ENCODE assay signal across 31 cellular contexts in genomic region chr11:131883332-131883731, GRCh38.
"Had no signal": no experiment of that assay in that cellular context is flagged by ENCODE, and none has a peak within 500 bp of the region (broad histone marks: within the 10 kb centered on the region; RNA-seq: fewer than 3 reads in every experiment).

No MANE protein-coding gene starts in this region.

- H3K9ac ChIP-seq: parathyroid adenoma had no signal

- H3K4me2 ChIP-seq: smooth muscle cell had no signal

- H3K4me3 Mint-ChIP-seq: memory B cell; mesothelial cell of epicardium; naive B cell; natural killer cell treated with Interleukin-12 subunit alpha and Interleukin-12 subunit beta and Interleukin-15 and Interleukin-18, amount 100 ng/mL, for 72 hours; neural crest cell; stimulated activated naive CD8-positive, alpha-beta T cell treated with anti-CD3 and anti-CD28 coated beads, Interleukin-15, amount 100 ng/mL, for 72 hours had no signal

- H3K9me3 ChIP-seq: gastrocnemius medialis, mucosa of descending colon, right atrium auricular region, suprapubic skin, transverse colon, upper lobe of right lung, uterus had no signal

- H3K27me3 ChIP-seq: gastrocnemius medialis, right atrium auricular region, transverse colon, uterus had no signal

- H2AFZ ChIP-seq: parathyroid adenoma had no signal

- H3K9me3 Mint-ChIP-seq: mesothelial cell of epicardium, neural crest cell had no signal

- H3K36me3 ChIP-seq: gastrocnemius medialis, right atrium auricular region, suprapubic skin, transverse colon, upper lobe of right lung, uterus had no signal

- H3K4me1 Mint-ChIP-seq: memory B cell; mesothelial cell of epicardium; naive B cell; stimulated activated naive CD8-positive, alpha-beta T cell treated with anti-CD3 and anti-CD28 coated beads, Interleukin-15, amount 100 ng/mL, for 72 hours had no signal

- ATAC-seq: esophagus mucosa; gastrocnemius medialis; left lobe of liver; mucosa of descending colon; natural killer cell treated with Interleukin-12 subunit alpha and Interleukin-12 subunit beta and Interleukin-15 and Interleukin-18, amount 100 ng/mL, for 72 hours; sciatic nerve; stimulated activated naive CD8-positive, alpha-beta T cell treated with anti-CD3 and anti-CD28 coated beads, Interleukin-15, amount 100 ng/mL, for 72 hours; upper lobe of right lung had no signal

- H3K27me3 Mint-ChIP-seq: memory B cell; naive B cell; natural killer cell treated with Interleukin-12 subunit alpha and Interleukin-12 subunit beta and Interleukin-15 and Interleukin-18, amount 100 ng/mL, for 72 hours; stimulated activated naive CD8-positive, alpha-beta T cell treated with anti-CD3 and anti-CD28 coated beads, Interleukin-15, amount 100 ng/mL, for 72 hours had no signal

- H3K27ac Mint-ChIP-seq: memory B cell; mesothelial cell of epicardium; naive B cell; natural killer cell treated with Interleukin-12 subunit alpha and Interleukin-12 subunit beta and Interleukin-15 and Interleukin-18, amount 100 ng/mL, for 72 hours; progenitor cell of endocrine pancreas; stimulated activated naive CD8-positive, alpha-beta T cell treated with anti-CD3 and anti-CD28 coated beads, Interleukin-15, amount 100 ng/mL, for 72 hours had no signal

- DNase-seq: dermis blood vessel endothelial cell; effector memory CD4-positive, alpha-beta T cell; foreskin fibroblast; gastrocnemius medialis; head of caudate nucleus; kidney; mucosa of descending colon; naive B cell; stimulated activated CD4-positive, alpha-beta T cell treated with anti-CD3 and anti-CD28 coated beads, Interleukin-12 subunit alpha, Interleukin-12 subunit beta, amount 100 ng/mL, for 4 hours; stimulated activated CD4-positive, alpha-beta T cell treated with anti-CD3 and anti-CD28 coated beads, Interleukin-1b, Interleukin-23, amount 100 ng/mL, for 48 hours; stimulated activated CD4-positive, alpha-beta T cell treated with anti-CD3 and anti-CD28 coated beads, Interleukin-4, amount 100 ng/mL, for 1 hour; stimulated activated CD8-positive, alpha-beta memory T cell treated with anti-CD3 and anti-CD28 coated beads, Interleukin-4, amount 100 ng/mL, for 48 hours; stimulated activated naive CD4-positive, alpha-beta T cell; stimulated activated naive CD8-positive, alpha-beta T cell treated with anti-CD3 and anti-CD28 coated beads, Interleukin-15, amount 100 ng/mL, for 72 hours; transverse colon; upper lobe of right lung; uterus had no signal

- H3K4me1 ChIP-seq: gastrocnemius medialis, suprapubic skin, upper lobe of right lung had no signal

- H3K4me3 ChIP-seq: coronary artery, gastrocnemius medialis, lung, mucosa of descending colon, right atrium auricular region, smooth muscle cell, suprapubic skin, transverse colon, upper lobe of right lung, uterus had no signal

- H3K27ac ChIP-seq: coronary artery, gastrocnemius medialis, parathyroid adenoma, right atrium auricular region, suprapubic skin, transverse colon, upper lobe of right lung, uterus had no signal

- H3K36me3 Mint-ChIP-seq: memory B cell; mesothelial cell of epicardium; naive B cell; natural killer cell treated with Interleukin-12 subunit alpha and Interleukin-12 subunit beta and Interleukin-15 and Interleukin-18, amount 100 ng/mL, for 72 hours had no signal

- H3K79me2 ChIP-seq: parathyroid adenoma had no signal
